ENCODE assay signal across 8 cellular contexts in the genomic region with DNA sequence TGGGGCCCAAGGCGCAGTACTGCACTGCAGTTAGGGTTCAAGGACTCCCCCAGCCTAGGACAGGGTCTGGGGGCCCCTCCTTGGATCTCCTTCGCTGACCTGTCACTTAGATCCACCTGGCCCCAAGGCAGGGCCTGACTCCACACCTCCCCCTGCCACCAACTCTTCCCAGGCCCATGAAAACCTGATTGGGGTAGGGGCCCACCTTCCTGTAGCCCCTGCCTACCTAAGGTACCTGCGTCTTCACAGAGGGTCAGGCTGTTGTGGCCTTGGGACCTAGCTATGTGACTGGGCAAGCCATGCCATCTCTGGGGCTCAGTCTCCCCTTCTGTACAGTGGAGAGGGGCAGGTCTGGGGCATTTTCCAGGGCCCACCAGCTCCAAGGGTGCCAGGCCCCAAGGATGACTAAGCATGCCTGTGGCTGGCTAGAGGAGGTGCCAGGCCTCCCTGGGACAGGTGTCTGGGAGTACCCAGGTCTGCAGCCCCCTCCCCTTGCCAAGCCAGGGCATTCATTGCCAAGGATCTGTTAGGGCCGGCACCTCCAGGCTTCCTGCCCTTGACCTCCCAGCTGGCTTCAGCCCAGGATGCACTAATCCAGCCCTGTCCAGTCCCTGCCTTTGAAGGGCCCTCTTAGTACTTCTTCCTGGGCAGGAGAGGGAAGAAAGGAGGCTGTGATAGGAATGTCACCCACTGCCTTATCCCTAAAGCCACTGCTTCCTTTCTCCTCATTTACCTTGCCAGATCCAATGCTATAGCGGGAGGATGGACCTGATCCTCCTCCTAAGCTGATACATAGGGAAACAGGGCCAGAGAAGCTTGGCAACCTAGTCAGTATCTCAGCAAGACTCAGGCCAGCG. TPM values are rescaled to one million over a fixed set of nuclear protein-coding genes. Genes with fewer than 3 reads are reported as not detected.
DNase-seq lines count a peak whose midpoint lies in the region; ATAC-seq, FAIRE-seq and TF ChIP-seq lines count a peak whose summit lies in the region.

No MANE protein-coding gene starts in this region.

- ATAC-seq in A549 (peak in 1 of 2 experiments; percentile 41; a peak in 3 of 6 replicates), GM19395 (IDR thresholded peaks at IDR 0.05; ENCODE audit: unreplicated experiment) (no peak)

- H3K27ac Mint-ChIP-seq in IgD-negative memory B cell (peak overlapping the region in 2 of 3 donors; percentile 18 to 94), mesothelial cell of epicardium (peak overlapping the region; percentile 73)

- H3K4me1 Mint-ChIP-seq in IgD-negative memory B cell (peaks cover 0 to 9% (median 4%) of the 10 kb centered on the region in 3 donors), mesothelial cell of epicardium (peaks cover 19% of the 10 kb centered on the region)

- no peaks in the 10 kb centered on the region for H3K36me3 Mint-ChIP-seq in IgD-negative memory B cell
- peaks cover 25% of the 10 kb centered on the region for H3K36me3 Mint-ChIP-seq in mesothelial cell of epicardium

- H3K4me3 ChIP-seq in A549 (peak overlapping the region; percentile 85), mammary epithelial cell (replicated peaks in 1 of 3; ENCODE audit: insufficient read depth in 1 of 3, low read depth in 2 of 3, low read length in 3 of 3) (peak overlapping the region; percentile 56 to 94 (median 62))

- FAIRE-seq in A549 (lab: Jason Lieb, UNC): no peak

- no peak for TF ChIP-seq CTCF in A549 (IDR thresholded peaks at IDR 0.05)
- no peak for TF ChIP-seq CTCF in mammary epithelial cell (conservative IDR thresholded peaks at IDR 0.05 in 1 of 2, IDR thresholded peaks at IDR 0.05 in 1 of 2; ENCODE audit: extremely low read depth in 1 of 2, insufficient read depth in 1 of 2, low read depth in 1 of 2, low read length in 2 of 2)
- no peak for TF ChIP-seq CTCF in mesothelial cell of epicardium (IDR thresholded peaks at IDR 0.05; ENCODE audit: unreplicated experiment)

- H3K27ac ChIP-seq in A549: peak overlapping the region; percentile 97 to 99
- H3K27ac ChIP-seq in mammary epithelial cell (ENCODE audit: insufficient read depth, low read depth, low read length): peak overlapping the region; percentile 75

- TF ChIP-seq EP300 in A549 (IDR thresholded peaks at IDR 0.05): no peak

- TF ChIP-seq POLR2A in A549 (IDR thresholded peaks at IDR 0.05; ENCODE audit: low read length): 0 out of 2 replicates have a peak, but pooled peaks have one; percentile 4

- H3K79me2 ChIP-seq in mammary epithelial cell (ENCODE audit: insufficient read depth, low read length): peaks cover 20% of the 10 kb centered on the region

- POLR2A ChIA-PET in A549 (lab: Yijun Ruan, JAX): no interaction called here

- in situ Hi-C loops in mammary epithelial cell (cut with MboI; ENCODE audit: low sequenced_read_pairs in 2 of 2): no loop called here

- intact Hi-C loops in mammary epithelial cell (cut with micrococcal nuclease): loop anchor here (2.0 kb wide), 1 partner anchor 14 kb away; no protein-coding TSS in a partner anchor

- 66% methylated on average over 5 of the region's 6 CpGs for WGBS in A549 (ENCODE audit: missing lambda C conversion rate)
- WGBS in mammary epithelial cell (ENCODE audit: low coverage, missing lambda C conversion rate): 83% methylated on average over 6 of the region's 6 CpGs

- TF ChIP-seq RAD21 in A549 (conservative IDR thresholded peaks at IDR 0.05 in 1 of 2, IDR thresholded peaks at IDR 0.05 in 1 of 2): no peak

- no peaks in the 10 kb centered on the region for H3K9me3 Mint-ChIP-seq in IgD-negative memory B cell
- no peaks in the 10 kb centered on the region for H3K9me3 Mint-ChIP-seq in mesothelial cell of epicardium

- DNase-seq in A549 (ENCODE audit: low read depth in 1 of 2, low spot score in 1 of 2) (no peak), mammary epithelial cell (no peak), mesothelial cell of epicardium (ENCODE audit: low spot score in 2 of 2, unreplicated experiment in 2 of 2) (no peak), T-helper 9 cell (no peak), DMS153 treated with DMSO at 0.1 percent for 48 hours (lab: John Stamatoyannopoulos, UW; ENCODE audit: unreplicated experiment) (no peak)
- no peak for DNase-seq in central memory CD4-positive, alpha-beta T cell

- H3K9me3 ChIP-seq in A549 (no peaks in the 10 kb centered on the region), mammary epithelial cell (replicated peaks; ENCODE audit: insufficient read depth, low read length) (no peaks in the 10 kb centered on the region)

- H3K27me3 Mint-ChIP-seq in IgD-negative memory B cell (no peaks in the 10 kb centered on the region), mesothelial cell of epicardium (ENCODE audit: low read depth) (no peaks in the 10 kb centered on the region)

- no peaks in the 10 kb centered on the region for H3K27me3 ChIP-seq in mammary epithelial cell (ENCODE audit: insufficient read depth, low read length)

- dilution Hi-C loops in mammary epithelial cell (cut with HindIII; ENCODE audit: low sequenced_read_pairs): loop anchor here (5.0 kb wide), 2 partner anchors 38 to 92 kb away; no protein-coding TSS in a partner anchor

- peaks cover 5% of the 10 kb centered on the region for H3K36me3 ChIP-seq in mammary epithelial cell (ENCODE audit: insufficient read depth, low read length)

- H3K4me2 ChIP-seq in A549 (peak overlapping the region; percentile 99), mammary epithelial cell (ENCODE audit: insufficient read depth, low read depth, low read length) (peak overlapping the region; percentile 90)

- H4K20me1 ChIP-seq in mammary epithelial cell (ENCODE audit: insufficient read depth, low read length): no peaks in the 10 kb centered on the region

- H3K4me3 Mint-ChIP-seq in IgD-negative memory B cell: peak overlapping the region; percentile 77 to 96 (median 87)
- peak overlapping the region; percentile 77 for H3K4me3 Mint-ChIP-seq in mesothelial cell of epicardium

- BruUV-seq in mammary epithelial cell (replicated peaks; lab: Mats Ljungman, UMichigan): TSS peak; percentile 23

- H3K4me1 ChIP-seq in A549 (peaks cover 16% of the 10 kb centered on the region), mammary epithelial cell (ENCODE audit: insufficient read depth, low read length) (peaks cover 20% of the 10 kb centered on the region)

- CTCF ChIA-PET in A549 (lab: Yijun Ruan, JAX): interaction anchor here (1.0 to 2.3 kb wide), 6 partner anchors 9 to 316 kb away, joined by 3 to 9 read pairs (median 3); no protein-coding TSS in a partner anchor
- CTCF ChIA-PET in mammary epithelial cell (lab: Charles Lee; ENCODE audit: low non-redundant PET): no interaction called here

- H3K9ac ChIP-seq in mammary epithelial cell (ENCODE audit: insufficient read depth, low read length): peak overlapping the region; percentile 66

- H2AFZ ChIP-seq in mammary epithelial cell (ENCODE audit: low read depth, low read length): peak overlapping the region; percentile 81

TF ChIP-seq in A549, 52 proteins besides CTCF, POLR2A, EP300 and RAD21:
- TF ChIP-seq RARB (CRISPR knock-in tag; IDR thresholded peaks at IDR 0.05) (no peak), KDM5A (IDR thresholded peaks at IDR 0.05) (no peak), RCOR1 (IDR thresholded peaks at IDR 0.05; ENCODE audit: low read depth, low read length) (no peak), JUNB (IDR thresholded peaks at IDR 0.05) (0 out of 2 replicates have a peak, but pooled peaks have one; percentile 1), FOSL2 (IDR thresholded peaks at IDR 0.05) (0 out of 2 replicates have a peak, but pooled peaks have one; percentile 1), FOSL2 (CRISPR knock-in tag; IDR thresholded peaks at IDR 0.05) (no peak), KDM1A (IDR thresholded peaks at IDR 0.05; ENCODE audit: low read depth) (no peak), ZC3H11A (IDR thresholded peaks at IDR 0.05) (no peak), PHF8 (IDR thresholded peaks at IDR 0.05; ENCODE audit: borderline replicate concordance, low read depth) (no peak), SMC3 (IDR thresholded peaks at IDR 0.05) (no peak), MAFK (IDR thresholded peaks at IDR 0.05; ENCODE audit: partially characterized antibody) (no peak), GATA3 (IDR thresholded peaks at IDR 0.05; ENCODE audit: borderline replicate concordance) (no peak)
- TF ChIP-seq, protein P1, sequence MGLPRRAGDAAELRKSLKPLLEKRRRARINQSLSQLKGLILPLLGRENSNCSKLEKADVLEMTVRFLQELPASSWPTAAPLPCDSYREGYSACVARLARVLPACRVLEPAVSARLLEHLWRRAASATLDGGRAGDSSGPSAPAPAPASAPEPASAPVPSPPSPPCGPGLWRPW (IDR thresholded peaks at IDR 0.05): no peak
- TF ChIP-seq, protein P2, sequence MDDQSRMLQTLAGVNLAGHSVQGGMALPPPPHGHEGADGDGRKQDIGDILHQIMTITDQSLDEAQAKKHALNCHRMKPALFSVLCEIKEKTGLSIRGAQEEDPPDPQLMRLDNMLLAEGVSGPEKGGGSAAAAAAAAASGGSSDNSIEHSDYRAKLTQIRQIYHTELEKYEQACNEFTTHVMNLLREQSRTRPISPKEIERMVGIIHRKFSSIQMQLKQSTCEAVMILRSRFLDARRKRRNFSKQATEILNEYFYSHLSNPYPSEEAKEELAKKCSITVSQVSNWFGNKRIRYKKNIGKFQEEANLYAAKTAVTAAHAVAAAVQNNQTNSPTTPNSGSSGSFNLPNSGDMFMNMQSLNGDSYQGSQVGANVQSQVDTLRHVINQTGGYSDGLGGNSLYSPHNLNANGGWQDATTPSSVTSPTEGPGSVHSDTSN (IDR thresholded peaks at IDR 0.05): no peak
TF ChIP-seq in A549: peak in this region for 2.

RNA-seq across cellular contexts. Expression of a gene that starts 1.3 kb away (rescaled TPM):
- polyA plus RNA-seq in A549 (2011; rRNA removed): 17.6 and 25.3 TPM in 2 replicates
- 34.8 and 39.1 TPM in 2 replicates for polyA plus RNA-seq in A549 (2012; cell fraction: cytosol; rRNA removed)
- 63.4 and 82.0 TPM in 2 replicates for polyA plus RNA-seq in A549 (2012; cell fraction: nucleus; rRNA removed)
- 28.9 to 31.8 TPM (median 28.9 TPM) in 3 replicates for polyA plus RNA-seq in A549 (2017; fragmentation: RNase III; extraction: RNeasy Plus Mini Kit Qiagen cat#74134 plus additional on column Dnase treatment)
- polyA minus RNA-seq in A549 (2011; rRNA and poly(A)+ RNA removed): 42.1 and 48.2 TPM in 2 replicates
- polyA plus RNA-seq in IgD-negative memory B cell: 14.6 TPM
- 10 to 100 TPM; 23.8 to 31.0 TPM for total RNA-seq in mammary epithelial cell
- polyA plus RNA-seq in mammary epithelial cell: 28.3 TPM
- polyA minus RNA-seq in mammary epithelial cell: 103 TPM
- total RNA-seq in mesothelial cell of epicardium: 54.6 to 56.0 TPM (median 54.9 TPM) in 3 replicates

RNA-seq across cellular contexts. Expression of a gene that starts 57.0 kb away (rescaled TPM):
- polyA plus RNA-seq in A549 (2011; rRNA removed) (0.08 and 0.16 TPM in 2 replicates), A549 (2017; fragmentation: RNase III; extraction: RNeasy Plus Mini Kit Qiagen cat#74134 plus additional on column Dnase treatment) (0.09 to 0.16 TPM (median 0.12 TPM) in 3 replicates), IgD-negative memory B cell (not detected), mammary epithelial cell (not detected)
- 0.14 and 0.15 TPM in 2 replicates for polyA plus RNA-seq in A549 (2012; cell fraction: cytosol; rRNA removed)
- polyA plus RNA-seq in A549 (2012; cell fraction: nucleus; rRNA removed): 0.11 and 0.26 TPM in 2 replicates
- polyA minus RNA-seq in A549 (2011; rRNA and poly(A)+ RNA removed): 0.15 TPM in 1 of 2 replicates, not detected in the other
- total RNA-seq in mammary epithelial cell (under 1 TPM in 1 of 2 donors, not detected in 1; 0.50 TPM), mesothelial cell of epicardium (32.9 to 37.4 TPM (median 33.2 TPM) in 3 replicates)
- polyA minus RNA-seq in mammary epithelial cell: not detected
